20 cellular contexts compared by ENCODE assay signal in genomic region chr5:10124287-10124686, GRCh38.
DNase-seq lines count a peak whose midpoint lies in the region; ATAC-seq lines count a peak whose summit lies in the region.
"Had no signal": no experiment of that assay in that cellular context is flagged by ENCODE, and none has a peak within 500 bp of the region (broad histone marks: within the 10 kb centered on the region; RNA-seq: fewer than 3 reads in every experiment).

No MANE protein-coding gene starts in this region.

- peak; percentile 96 for ATAC-seq in Right ventricle myocardium superior (ENCODE audit: poor library complexity)
- ATAC-seq in left cardiac atrium: no peak
- ATAC-seq: A549, natural killer cell had no signal

- H3K27ac ChIP-seq in temporal lobe (ENCODE audit: low read depth, low read length): peak overlapping the region; percentile 99
- H3K27ac ChIP-seq: A549 had no signal

- intact Hi-C loops in Right ventricle myocardium superior (cut with DNase I) (no loop called here), left cardiac atrium (cut with DNase I) (no loop called here)

- peak; percentile 57 for DNase-seq in Right ventricle myocardium superior
- DNase-seq in left cardiac atrium: no peak
- DNase-seq in dedifferentiated amniotic fluid mesenchymal stem cell (ENCODE audit: extremely low spot score): peak; percentile 14
- peak; percentile 96 for DNase-seq in medulla oblongata (ENCODE audit: extremely low spot score)
- no peak for DNase-seq in NCI-H2029 treated with DMSO at 0.1 percent for 48 hours (lab: John Stamatoyannopoulos, UW)
- no peak for DNase-seq in NCI-H82 treated with DMSO at 0.1 percent for 48 hours (lab: John Stamatoyannopoulos, UW; ENCODE audit: unreplicated experiment)
- DNase-seq in glomerular visceral epithelial cell (ENCODE audit: extremely low spot score): no peak
- DNase-seq: activated CD4-positive, alpha-beta T cell treated with anti-CD3 and anti-CD28 coated beads, Interleukin-2, amount 10 ng/mL, durations not matched to agents 24 days and 14 days; activated gamma-delta T cell treated with Interleukin-2 at 50 U/mL for 16 hours; CD4-positive, CD25-positive, alpha-beta regulatory T cell; cortex of kidney; DMS153; HFFc6; immature natural killer cell; natural killer cell; stimulated activated naive CD4-positive, alpha-beta T cell; SW 1271; trophoblast cell had no signal

Comparison
In these comparisons a context has a peak if more than half of its experiments do, and no peak if none do; other contexts are left out.
1. DNase-seq: peak in Right ventricle myocardium superior (single experiment), dedifferentiated amniotic fluid mesenchymal stem cell (single experiment) and medulla oblongata (single experiment); none in left cardiac atrium (single experiment), NCI-H2029 treated with DMSO at 0.1 percent for 48 hours (single experiment), NCI-H82 treated with DMSO at 0.1 percent for 48 hours (single experiment) and glomerular visceral epithelial cell (single experiment).